16 cellular contexts compared by ENCODE assay signal in the genomic region with DNA sequence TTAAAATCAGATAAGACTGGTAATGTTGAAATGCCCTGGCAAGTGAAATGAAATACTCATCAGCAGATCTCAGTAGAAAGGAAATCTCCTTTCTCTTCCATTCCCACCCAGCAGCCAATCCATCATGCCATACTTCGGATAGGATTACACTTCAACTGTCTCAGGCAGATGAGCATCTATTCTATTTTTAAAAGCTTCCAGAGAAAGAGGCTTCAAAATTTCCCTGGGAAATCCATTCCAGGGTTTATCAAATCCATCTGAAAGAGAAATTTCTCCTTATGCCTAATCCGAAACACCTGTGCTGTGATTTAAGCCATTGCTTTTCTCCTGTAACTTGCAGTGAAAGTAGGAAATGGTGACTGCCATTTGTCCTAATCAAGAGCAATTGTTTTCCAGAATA.
"Had no signal": no experiment of that assay in that cellular context is flagged by ENCODE, and none has a peak within 500 bp of the region (broad histone marks: within the 10 kb centered on the region; RNA-seq: fewer than 3 reads in every experiment).

No MANE protein-coding gene starts in this region.

- DNase-seq: activated B cell treated with CpG ODN at 0.5 μM for 24 hours; activated CD4-positive, alpha-beta T cell treated with anti-CD3 and anti-CD28 coated beads for 36 hours; activated CD4-positive, alpha-beta T cell treated with anti-CD3 and anti-CD28 coated beads, Interleukin-2, amount 50 U/mL, for 4 hours; activated CD8-positive, alpha-beta memory T cell treated with anti-CD3 and anti-CD28 coated beads for 24 hours; activated CD8-positive, alpha-beta memory T cell treated with anti-CD3 and anti-CD28 coated beads, Interleukin-2, amount 50 U/mL, for 4 hours; activated naive CD8-positive, alpha-beta T cell treated with anti-CD3 and anti-CD28 coated beads for 36 hours; activated T-cell treated with anti-CD3 and anti-CD28 coated beads, Interleukin-2, amount 50 U/mL, for 24 hours; colonic mucosa; foreskin keratinocyte; kidney glomerular epithelial cell; left ventricle myocardium superior; mammary epithelial cell; midbrain; stimulated activated CD4-positive, alpha-beta T cell treated with anti-CD3 and anti-CD28 coated beads, Interleukin-4, amount 100 ng/mL, for 24 hours; stimulated activated naive CD4-positive, alpha-beta T cell treated with Interleukin-2 at 50 U/mL for 16 hours; T1000 had no signal
